ENCODE assay signal across 10 cellular contexts in genomic region chr10:101495324-101495925, GRCh38.
DNase-seq lines count a peak whose midpoint lies in the region; ATAC-seq and TF ChIP-seq lines count a peak whose summit lies in the region.
"Had no signal": no experiment of that assay in that cellular context is flagged by ENCODE, and none has a peak within 500 bp of the region (broad histone marks: within the 10 kb centered on the region; RNA-seq: fewer than 3 reads in every experiment).

No MANE protein-coding gene starts in this region.

- DNase-seq in Ammon's horn (ENCODE audit: low spot score) (peak; percentile 54), H9 (no peak), PC-3 (peak; percentile 30), fibroblast of the aortic adventitia (ENCODE audit: low read depth) (peak; percentile 4), testis (no peak)
- DNase-seq in T-helper 2 cell treated with Interferon-gamma antibody and Interleukin-4, amounts not matched to agents 5 μg/mL and 100 μg/mL, for 36 hours (ENCODE audit: low spot score), result no peak
- DNase-seq: activated naive CD4-positive, alpha-beta T cell treated with anti-CD3 and anti-CD28 coated beads, Interleukin-2, amount 10 ng/mL, durations not matched to agents 7 days and 5 days; islet precursor cell had no signal

- no peak overlapping the region for H2BK20ac ChIP-seq in H9 (ENCODE audit: low read depth, low read length, poor library complexity, severe bottlenecking)

- H3K14ac ChIP-seq in H9 (ENCODE audit: insufficient read depth, low read length), result no peak overlapping the region

- H2AFZ ChIP-seq in H9 (ENCODE audit: low read length), result no peak overlapping the region
- H2AFZ ChIP-seq in PC-3 (ENCODE audit: low read length), result no peak overlapping the region

- BruUV-seq in PC-3 (replicated peaks; lab: Mats Ljungman, UMichigan), result no TSS peak

- H3K27me3 ChIP-seq in H9 (ENCODE audit: insufficient read depth, low read length) (no peaks in the 10 kb centered on the region), PC-3 (ENCODE audit: low read length) (no peaks in the 10 kb centered on the region), testis (no peaks in the 10 kb centered on the region)

- H3F3A ChIP-seq in PC-3 (ENCODE audit: low read length, unreplicated experiment), result no peaks in the 10 kb centered on the region

- H3K9me3 Mint-ChIP-seq in H9, result no peaks in the 10 kb centered on the region
- H3K9me3 Mint-ChIP-seq in activated T-helper 17 cell treated with anti-CD3 and anti-CD28 coated beads, Interleukin-2, amount 50 U/mL, for 72 hours, result no peaks in the 10 kb centered on the region
- H3K9me3 Mint-ChIP-seq in T-helper 2 cell treated with Interferon-gamma antibody and Interleukin-4, amounts not matched to agents 5 μg/mL and 100 μg/mL, for 36 hours, result no peaks in the 10 kb centered on the region
- H3K9me3 Mint-ChIP-seq: activated naive CD4-positive, alpha-beta T cell treated with anti-CD3 and anti-CD28 coated beads, Interleukin-2, amount 10 ng/mL, durations not matched to agents 7 days and 5 days had no signal

- H2BK5ac ChIP-seq in H9 (ENCODE audit: insufficient read length, low read length), result no peak overlapping the region

- CTCF ChIA-PET in PC-3 (lab: Charles Lee), result no interaction called here

- H4K8ac ChIP-seq in H9 (replicated peaks; ENCODE audit: insufficient read length, low read depth, low read length), result no peak overlapping the region

- no peaks in the 10 kb centered on the region for H3K23me2 ChIP-seq in H9 (ENCODE audit: insufficient read length, low read depth, low read length, poor library complexity, severe bottlenecking)

- H2BK120ac ChIP-seq in H9 (ENCODE audit: low read depth, low read length, poor library complexity, severe bottlenecking), result no peak overlapping the region

- H4K5ac ChIP-seq in H9 (ENCODE audit: insufficient read length, low read depth, low read length), result no peak overlapping the region

- H2BK15ac ChIP-seq in H9 (ENCODE audit: low read depth, low read length), result no peak overlapping the region

- H3K36me3 Mint-ChIP-seq in H9 (ENCODE audit: insufficient read depth in 1 of 3, low read depth in 3 of 3), result no peaks in the 10 kb centered on the region
- H3K36me3 Mint-ChIP-seq in activated T-helper 17 cell treated with anti-CD3 and anti-CD28 coated beads, Interleukin-2, amount 50 U/mL, for 72 hours (ENCODE audit: low read depth), result no peaks in the 10 kb centered on the region
- H3K36me3 Mint-ChIP-seq in T-helper 2 cell treated with Interferon-gamma antibody and Interleukin-4, amounts not matched to agents 5 μg/mL and 100 μg/mL, for 36 hours (ENCODE audit: low read depth), result no peaks in the 10 kb centered on the region
- H3K36me3 Mint-ChIP-seq: activated naive CD4-positive, alpha-beta T cell treated with anti-CD3 and anti-CD28 coated beads, Interleukin-2, amount 10 ng/mL, durations not matched to agents 7 days and 5 days had no signal

- TF ChIP-seq CTCF in H9 (conservative IDR thresholded peaks at IDR 0.05), result peak; percentile 64
- TF ChIP-seq CTCF in PC-3 (conservative IDR thresholded peaks at IDR 0.05; ENCODE audit: low read depth, low read length), result peak; percentile 61
- peak; percentile 25 for TF ChIP-seq CTCF in fibroblast of the aortic adventitia (IDR thresholded peaks at IDR 0.05; ENCODE audit: insufficient read depth, low read length)
- TF ChIP-seq CTCF in testis (IDR thresholded peaks at IDR 0.05), result no peak

- H3K56ac ChIP-seq in H9 (ENCODE audit: insufficient read length, low read depth, low read length), result no peak overlapping the region

- H3K9me2 ChIP-seq in PC-3 (replicated peaks; ENCODE audit: low read length), result no peaks in the 10 kb centered on the region

- H3K23ac ChIP-seq in H9 (ENCODE audit: insufficient read length, low read depth, low read length), result no peak overlapping the region

- no peak overlapping the region for H3K4me3 ChIP-seq in PC-3 (ENCODE audit: low read length)
- H3K4me3 ChIP-seq in fibroblast of the aortic adventitia (ENCODE audit: low read depth, low read length), result no peak overlapping the region
- H3K4me3 ChIP-seq in testis, result no peak overlapping the region

- no peaks in the 10 kb centered on the region for H3K9me3 ChIP-seq in H9 (ENCODE audit: control insufficient read depth, low read depth, low read length)
- H3K9me3 ChIP-seq in PC-3 (ENCODE audit: low read length), result no peaks in the 10 kb centered on the region
- no peaks in the 10 kb centered on the region for H3K9me3 ChIP-seq in testis

- no peaks in the 10 kb centered on the region for H3K79me2 ChIP-seq in H9 (ENCODE audit: insufficient read depth, low read length)
- no peaks in the 10 kb centered on the region for H3K79me2 ChIP-seq in PC-3 (ENCODE audit: low read length)

- ATAC-seq in PC-3 (peak; percentile 80), HG03571 (IDR thresholded peaks at IDR 0.05; ENCODE audit: unreplicated experiment) (no peak)
- no peak for ATAC-seq in activated T-helper 17 cell treated with anti-CD3 and anti-CD28 coated beads, Interleukin-2, amount 50 U/mL, for 72 hours (replicated peaks)

- H3K27ac ChIP-seq in H9 (ENCODE audit: insufficient read length, low read depth, low read length) (no peak overlapping the region), PC-3 (ENCODE audit: low read length) (no peak overlapping the region), testis (no peak overlapping the region)

- H3K4me1 Mint-ChIP-seq in H9, result peaks cover 18 to 19% of the 10 kb centered on the region in 2 experiments
- H3K4me1 Mint-ChIP-seq in activated T-helper 17 cell treated with anti-CD3 and anti-CD28 coated beads, Interleukin-2, amount 50 U/mL, for 72 hours, result peaks cover 4% of the 10 kb centered on the region
- no peaks in the 10 kb centered on the region for H3K4me1 Mint-ChIP-seq in T-helper 2 cell treated with Interferon-gamma antibody and Interleukin-4, amounts not matched to agents 5 μg/mL and 100 μg/mL, for 36 hours (ENCODE audit: low read depth)

- no peak for TF ChIP-seq POLR2A in testis (IDR thresholded peaks at IDR 0.05)

- H3K36me3 ChIP-seq in PC-3 (ENCODE audit: low read depth, low read length) (no peaks in the 10 kb centered on the region), testis (ENCODE audit: low read depth, missing control alignments) (no peaks in the 10 kb centered on the region)

- H4K91ac ChIP-seq in H9 (ENCODE audit: insufficient read length, low read depth, low read length), result no peak overlapping the region

- no peaks in the 10 kb centered on the region for H3K79me1 ChIP-seq in H9 (ENCODE audit: insufficient read depth, low read depth, low read length, poor library complexity, severe bottlenecking)

- WGBS in H9 (ENCODE audit: extremely low coverage, insufficient read length, low lambda C conversion rate), result no CpG with 5 or more reads among the region's 4 CpGs
- 58 to 66% methylated on average over 4 of the region's 4 CpGs for WGBS in testis, 2 donors

- no peak overlapping the region for H2BK12ac ChIP-seq in H9 (ENCODE audit: insufficient read length, low read depth, low read length)

- no peak overlapping the region for H3K4me3 Mint-ChIP-seq in H9
- no peak overlapping the region for H3K4me3 Mint-ChIP-seq in activated T-helper 17 cell treated with anti-CD3 and anti-CD28 coated beads, Interleukin-2, amount 50 U/mL, for 72 hours
- no peak overlapping the region for H3K4me3 Mint-ChIP-seq in T-helper 2 cell treated with Interferon-gamma antibody and Interleukin-4, amounts not matched to agents 5 μg/mL and 100 μg/mL, for 36 hours
- H3K4me3 Mint-ChIP-seq: activated naive CD4-positive, alpha-beta T cell treated with anti-CD3 and anti-CD28 coated beads, Interleukin-2, amount 10 ng/mL, durations not matched to agents 7 days and 5 days had no signal

- no peak overlapping the region for H3K18ac ChIP-seq in H9 (ENCODE audit: insufficient read length, low read depth, low read length)

- intact Hi-C loops in PC-3 (cut with micrococcal nuclease), result no loop called here
- intact Hi-C loops in testis (cut with DNase I; ENCODE audit: low total_unique reads), result no loop called here

- H3K27me3 Mint-ChIP-seq in H9 (ENCODE audit: low read depth), result no peaks in the 10 kb centered on the region
- H3K27me3 Mint-ChIP-seq in activated T-helper 17 cell treated with anti-CD3 and anti-CD28 coated beads, Interleukin-2, amount 50 U/mL, for 72 hours, result no peaks in the 10 kb centered on the region
- no peaks in the 10 kb centered on the region for H3K27me3 Mint-ChIP-seq in T-helper 2 cell treated with Interferon-gamma antibody and Interleukin-4, amounts not matched to agents 5 μg/mL and 100 μg/mL, for 36 hours (ENCODE audit: low read depth)
- H3K27me3 Mint-ChIP-seq: activated naive CD4-positive, alpha-beta T cell treated with anti-CD3 and anti-CD28 coated beads, Interleukin-2, amount 10 ng/mL, durations not matched to agents 7 days and 5 days had no signal

- H3K4me2 ChIP-seq in H9 (ENCODE audit: insufficient read depth, insufficient read length, low read length), result no peak overlapping the region
- H3K4me2 ChIP-seq in PC-3 (ENCODE audit: low read length), result no peak overlapping the region

- no peak overlapping the region for H3K27ac Mint-ChIP-seq in H9
- H3K27ac Mint-ChIP-seq in activated T-helper 17 cell treated with anti-CD3 and anti-CD28 coated beads, Interleukin-2, amount 50 U/mL, for 72 hours, result no peak overlapping the region
- no peak overlapping the region for H3K27ac Mint-ChIP-seq in T-helper 2 cell treated with Interferon-gamma antibody and Interleukin-4, amounts not matched to agents 5 μg/mL and 100 μg/mL, for 36 hours
- H3K27ac Mint-ChIP-seq: activated naive CD4-positive, alpha-beta T cell treated with anti-CD3 and anti-CD28 coated beads, Interleukin-2, amount 10 ng/mL, durations not matched to agents 7 days and 5 days had no signal

- no peak overlapping the region for H3K4ac ChIP-seq in H9 (ENCODE audit: low read depth, low read length)

- H4K20me1 ChIP-seq in H9 (ENCODE audit: control insufficient read depth, insufficient read depth, insufficient read length) (no peaks in the 10 kb centered on the region), PC-3 (ENCODE audit: low read length) (no peaks in the 10 kb centered on the region)

- H3T11ph ChIP-seq in H9 (ENCODE audit: low read length), result no peak overlapping the region

- H3K9ac ChIP-seq in H9 (ENCODE audit: extremely low read depth, insufficient read length, low read length) (no peak overlapping the region), PC-3 (ENCODE audit: low read length) (no peak overlapping the region)

- no peak overlapping the region for H2AK5ac ChIP-seq in H9 (ENCODE audit: insufficient read length, low read length)

- POLR2A ChIA-PET in PC-3 (lab: Charles Lee; ENCODE audit: unreplicated experiment), result no interaction called here

- H3K4me1 ChIP-seq in H9 (ENCODE audit: insufficient read depth, low read length) (peaks cover 4% of the 10 kb centered on the region; the same call in 1 of the 2 replicates), PC-3 (ENCODE audit: insufficient read depth, low read length) (no peaks in the 10 kb centered on the region), testis (no peaks in the 10 kb centered on the region)

Comparison
In these comparisons a context has a peak if more than half of its experiments do, and no peak if none do; other contexts are left out.
1. DNase-seq: peak in Ammon's horn (single experiment), PC-3 (single experiment) and fibroblast of the aortic adventitia (single experiment); none in H9 (single experiment), T-helper 2 cell treated with Interferon-gamma antibody and Interleukin-4, amounts not matched to agents 5 μg/mL and 100 μg/mL, for 36 hours (single experiment) and testis (single experiment).
2. CTCF ChIP-seq: peak in H9 (single experiment), PC-3 (single experiment) and fibroblast of the aortic adventitia (single experiment); none in testis (0 of 3).